In genomic region chr2:28390857-28391563, GRCh38 we compare ENCODE assay signal across 8 cellular contexts. TPM values are rescaled to one million over a fixed set of nuclear protein-coding genes. Genes with fewer than 3 reads are reported as not detected.
DNase-seq lines count a peak whose midpoint lies in the region; ATAC-seq and TF ChIP-seq lines count a peak whose summit lies in the region.

No MANE protein-coding gene starts in this region.

- under 1% methylated on average over 41 of the region's 41 CpGs for whole genome bisulfite sequencing in liver

- H3K79me2 ChIP-seq in PC-9 (ENCODE audit: low read depth) = peaks cover 37% of the 10 kb centered on the region

- H3K4me3 ChIP-seq in AG04449 (ENCODE audit: low read depth, low read length) = peak overlapping the region; percentile 58
- peak overlapping the region; percentile 88 for H3K4me3 ChIP-seq in PC-9
- peak overlapping the region; percentile 56 to 76 (median 70) for H3K4me3 ChIP-seq in liver (ENCODE audit: low read depth in 1 of 3, low read length in 3 of 3)
- H3K4me3 ChIP-seq in stomach smooth muscle (ENCODE audit: low read length in 2 of 2) = peak overlapping the region; percentile 71 to 95

- CTCF ChIA-PET in AG04449 (lab: Yijun Ruan, JAX) (interaction anchor here (0.6 to 1.4 kb wide), 6 partner anchors 10 to 668 kb away, joined by 3 to 4 read pairs (median 3); no protein-coding TSS in a partner anchor), PC-9 (lab: Charles Lee) (no interaction called here)

- 0 out of 2 replicates have a peak, but pooled peaks cover 11% of the 10 kb centered on the region for H4K20me1 ChIP-seq in PC-9 (ENCODE audit: insufficient read depth)

- peak overlapping the region; percentile 52 for H3K9ac ChIP-seq in ES-I3 (ENCODE audit: low read depth, low read length)
- peak overlapping the region; percentile 23 to 82 for H3K9ac ChIP-seq in liver (ENCODE audit: low read depth in 1 of 2, low read length in 2 of 2)
- peak overlapping the region; percentile 98 to 99 for H3K9ac ChIP-seq in stomach smooth muscle (ENCODE audit: low read length in 2 of 2)

- BruUV-seq in PC-9 (replicated peaks; lab: Mats Ljungman, UMichigan) = TSS peak; percentile 68

- H3K9me3 ChIP-seq in ES-I3 (ENCODE audit: control insufficient read depth, insufficient read depth, low read length) = no peaks in the 10 kb centered on the region
- H3K9me3 ChIP-seq in PC-9 (ENCODE audit: insufficient read depth, low read depth) = no peaks in the 10 kb centered on the region
- no peaks in the 10 kb centered on the region for H3K9me3 ChIP-seq in liver (ENCODE audit: control insufficient read depth in 4 of 4, low read length in 3 of 4)
- no peaks in the 10 kb centered on the region for H3K9me3 ChIP-seq in stomach smooth muscle (ENCODE audit: control insufficient read depth in 2 of 2, low read length in 2 of 2)

- TF ChIP-seq CTCF in AG04449 (IDR thresholded peaks at IDR 0.05; ENCODE audit: insufficient read depth, low read length, missing control alignments) (no peak), PC-9 (conservative IDR thresholded peaks at IDR 0.05) (no peak), liver (IDR thresholded peaks at IDR 0.05; ENCODE audit: low read depth, low read length, missing input control) (no peak)

- peak overlapping the region; percentile 67 for H2AFZ ChIP-seq in PC-9

- H3K9me2 ChIP-seq in PC-9 (ENCODE audit: insufficient read depth) = no peaks in the 10 kb centered on the region

- H3K4me2 ChIP-seq in PC-9 = peak overlapping the region; percentile 99

- H3F3A ChIP-seq in PC-9 (ENCODE audit: insufficient read depth, low read depth) = peaks cover 75% of the 10 kb centered on the region

- no peaks in the 10 kb centered on the region for H3K36me3 ChIP-seq in ES-I3 (ENCODE audit: insufficient read depth, low read length)
- H3K36me3 ChIP-seq in PC-9 (ENCODE audit: low read depth) = 0 out of 2 replicates have a peak, but pooled peaks cover 14% of the 10 kb centered on the region
- H3K36me3 ChIP-seq in liver (ENCODE audit: control insufficient read depth in 4 of 4, insufficient read depth in 3 of 4, low read depth in 1 of 4, low read length in 3 of 4) = no peaks in the 10 kb centered on the region
- H3K36me3 ChIP-seq in stomach smooth muscle (ENCODE audit: control insufficient read depth in 2 of 2, insufficient read depth in 2 of 2, low read length in 2 of 2) = peaks cover 0 to 8% of the 10 kb centered on the region in 2 donors

- ATAC-seq in HG03432 (IDR thresholded peaks at IDR 0.05; ENCODE audit: unreplicated experiment) (no peak), GM18517 (IDR thresholded peaks at IDR 0.05; ENCODE audit: unreplicated experiment) (no peak)

- H3K27me3 ChIP-seq in PC-9 (ENCODE audit: insufficient read depth, low read depth) (no peaks in the 10 kb centered on the region), liver (ENCODE audit: control insufficient read depth in 4 of 4, insufficient read depth in 4 of 4, low read length in 3 of 4) (no peaks in the 10 kb centered on the region), stomach smooth muscle (ENCODE audit: control insufficient read depth in 1 of 2, insufficient read depth in 2 of 2, low read length in 2 of 2) (no peaks in the 10 kb centered on the region)

- H3K4me1 ChIP-seq in ES-I3 (ENCODE audit: insufficient read depth, low read length) = peaks cover 16% of the 10 kb centered on the region
- peaks cover 44% of the 10 kb centered on the region for H3K4me1 ChIP-seq in PC-9 (replicated peaks; ENCODE audit: insufficient read depth)
- peaks cover 2 to 13% (median 6%) of the 10 kb centered on the region in 4 donors for H3K4me1 ChIP-seq in liver (ENCODE audit: control insufficient read depth in 4 of 4, insufficient read depth in 4 of 4, low read length in 3 of 4)
- peaks cover 26% of the 10 kb centered on the region for H3K4me1 ChIP-seq in stomach smooth muscle (ENCODE audit: control insufficient read depth, insufficient read depth, low read length)

- POLR2A ChIA-PET in AG04449 (lab: Yijun Ruan, JAX) (interaction anchor here (0.7 to 2.0 kb wide), 11 partner anchors 35 to 591 kb away, joined by 3 to 9 read pairs (median 4); no protein-coding TSS in a partner anchor), PC-9 (lab: Charles Lee; ENCODE audit: unreplicated experiment) (interaction anchor here (0.6 to 1.3 kb wide), 7 partner anchors 18 to 685 kb away, joined by 3 to 25 read pairs (median 7); no protein-coding TSS in a partner anchor)

- peak overlapping the region; percentile 96 for H3K27ac ChIP-seq in PC-9
- H3K27ac ChIP-seq in liver (ENCODE audit: low read depth in 1 of 2, low read length in 2 of 2) = peak overlapping the region; percentile 93 to 99
- peak overlapping the region; percentile 100 for H3K27ac ChIP-seq in stomach smooth muscle (ENCODE audit: low read length)

- peak; percentile 1 to 35 for TF ChIP-seq RAD21 in liver (IDR thresholded peaks at IDR 0.05)

- intact Hi-C loops in PC-9 (cut with micrococcal nuclease; ENCODE audit: unreplicated experiment) = loop anchor here (1.0 to 10.0 kb wide), 6 partner anchors 32 to 669 kb away; no protein-coding TSS in a partner anchor

- DNase-seq in AG04449 (ENCODE audit: low read depth, low spot score) (peak; percentile 60), PC-9 (peak; percentile 63 to 67), dedifferentiated amniotic fluid mesenchymal stem cell (ENCODE audit: extremely low spot score) (peak; percentile 76)

TF ChIP-seq in liver, 16 proteins besides CTCF, POLR2A, EP300 and RAD21:
- TF ChIP-seq FOXA1 (IDR thresholded peaks at IDR 0.05) (no peak), NR2F2 (IDR thresholded peaks at IDR 0.05) (peak; percentile 7), MAX (IDR thresholded peaks at IDR 0.05) (peak; percentile 11), FOXA2 (IDR thresholded peaks at IDR 0.05) (no peak), ATF3 (IDR thresholded peaks at IDR 0.05) (no peak), REST (IDR thresholded peaks at IDR 0.05) (no peak), YY1 (IDR thresholded peaks at IDR 0.05) (no peak)

RNA-seq across cellular contexts. Expression of gene FOSL2, which starts 1.6 kb away (rescaled TPM):
- total RNA-seq in PC-9 (2021) = 46.0 and 60.0 TPM in 2 replicates
- total RNA-seq in liver = 10 to 100 TPM in 1 of 2 donors, 1 to 10 TPM in 1; 2.0 to 10.7 TPM
- 1 to 10 TPM; 1.9 to 3.1 TPM for polyA plus RNA-seq in liver
